8 cellular contexts compared by ENCODE assay signal in the genomic region with DNA sequence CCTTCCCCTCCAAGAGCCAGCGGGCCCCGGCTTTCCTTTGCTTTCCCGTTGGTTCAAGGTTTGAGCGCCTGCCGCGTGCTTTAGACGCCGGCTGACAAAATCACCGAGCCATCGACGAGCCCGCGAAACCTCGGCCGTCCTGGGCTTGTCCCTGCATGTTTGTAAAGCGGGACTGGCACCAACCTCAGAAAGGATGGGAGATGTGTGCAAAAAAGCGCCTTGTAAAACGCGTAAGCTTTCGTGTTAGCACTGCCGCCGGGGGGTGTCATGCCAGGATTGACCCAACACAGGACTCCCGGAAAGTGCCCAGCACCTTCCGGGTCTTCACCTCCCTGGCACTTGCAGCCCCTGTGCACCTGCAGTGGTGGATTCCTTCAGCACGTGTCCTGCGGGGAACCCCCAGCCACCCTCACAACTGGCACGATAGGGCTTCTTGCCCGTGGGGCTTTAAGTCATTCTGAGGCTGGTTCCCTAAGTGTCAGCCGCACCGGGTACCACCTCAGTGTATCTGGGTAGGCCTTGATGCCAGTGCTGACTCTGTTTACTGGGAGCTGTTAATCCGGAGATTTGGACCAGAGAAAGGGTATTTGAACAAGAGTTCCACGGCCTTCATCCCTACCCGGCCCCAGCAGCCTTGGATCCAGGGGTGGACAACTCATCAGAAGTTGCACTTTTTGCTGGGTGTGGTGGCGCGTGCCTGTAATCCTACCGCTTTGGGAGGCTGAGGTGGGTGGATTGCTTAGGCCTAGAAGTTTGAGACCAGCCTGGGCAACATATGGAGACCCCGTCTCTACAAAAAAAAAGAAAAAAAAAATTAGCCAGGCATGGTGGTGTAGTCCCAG.
DNase-seq lines count a peak whose midpoint lies in the region; ATAC-seq and TF ChIP-seq lines count a peak whose summit lies in the region.

No MANE protein-coding gene starts in this region.

- peak; percentile 64 for DNase-seq in GM13976 (ENCODE audit: low spot score)
- DNase-seq in NOMO-1 treated with dmso at 0.1 percent for 144 hours (lab: John Stamatoyannopoulos, UW; ENCODE audit: unreplicated experiment): peak; percentile 24
- DNase-seq in iris pigment epithelial cell (ENCODE audit: low read depth): peak; percentile 26
- peak; percentile 45 to 61 for DNase-seq in stimulated activated CD4-positive, alpha-beta T cell treated with anti-CD3 and anti-CD28 coated beads, Interleukin-4, amount 100 ng/mL, for 4 hours
- no peak for DNase-seq in iPS-NIHi7 (ENCODE audit: extremely low spot score)

- peaks cover 29% of the 10 kb centered on the region for H3K4me1 Mint-ChIP-seq in activated naive CD8-positive, alpha-beta T cell (ENCODE audit: low read depth)

- ATAC-seq in HG03039 (IDR thresholded peaks at IDR 0.05; ENCODE audit: unreplicated experiment): no peak
- no peak for ATAC-seq in GM19035 (IDR thresholded peaks at IDR 0.05; ENCODE audit: unreplicated experiment)

- peak overlapping the region; percentile 95 for H3K27ac Mint-ChIP-seq in activated naive CD8-positive, alpha-beta T cell

- in situ Hi-C loops in GM13976 (cut with MboI; ENCODE audit: low sequenced_read_pairs, unreplicated experiment): no loop called here

- H3K4me3 Mint-ChIP-seq in activated naive CD8-positive, alpha-beta T cell: peak overlapping the region; percentile 94

- H3K27me3 Mint-ChIP-seq in activated naive CD8-positive, alpha-beta T cell: no peaks in the 10 kb centered on the region

- H3K36me3 Mint-ChIP-seq in activated naive CD8-positive, alpha-beta T cell: peaks cover 4% of the 10 kb centered on the region

- no peaks in the 10 kb centered on the region for H3K9me3 Mint-ChIP-seq in activated naive CD8-positive, alpha-beta T cell (ENCODE audit: low read depth)

- TF ChIP-seq CTCF in GM13976 (IDR thresholded peaks at IDR 0.05; ENCODE audit: borderline replicate concordance, control extremely low read depth, extremely low read depth, insufficient read depth, missing control alignments): no peak
